In the genomic region with DNA sequence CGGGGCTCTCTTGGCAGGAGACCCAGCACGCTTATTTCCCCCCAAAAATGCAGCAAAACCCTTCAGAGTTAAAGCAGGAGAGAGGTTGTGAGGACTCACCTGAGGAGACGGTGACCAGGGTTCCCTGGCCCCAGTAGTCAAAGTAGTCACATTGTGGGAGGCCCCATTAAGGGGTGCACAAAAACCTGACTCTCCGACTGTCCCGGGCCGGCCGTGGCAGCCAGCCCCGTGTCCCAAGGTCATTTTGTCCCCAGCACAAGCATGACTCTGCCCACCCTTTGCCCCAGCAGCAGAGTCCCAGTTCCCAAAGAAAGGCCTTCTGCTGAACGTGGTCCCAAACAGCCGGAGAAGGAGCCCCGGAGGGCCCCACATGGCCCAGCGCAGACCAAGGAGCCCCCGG, we compare ENCODE assay signal across 17 cellular contexts.
A peak's percentile ranks its signal among the peaks of the same experiment; 100 is the strongest.
DNase-seq lines count a peak whose midpoint lies in the region; ATAC-seq and TF ChIP-seq lines count a peak whose summit lies in the region.
"Had no signal": no experiment of that assay in that cellular context is flagged by ENCODE, and none has a peak within 500 bp of the region (broad histone marks: within the 10 kb centered on the region; RNA-seq: fewer than 3 reads in every experiment).

No MANE protein-coding gene starts in this region.

- no peak overlapping the region for H3K4me3 ChIP-seq in SU-DHL-6 (ENCODE audit: insufficient read depth, low read length, poor library complexity, severe bottlenecking)
- H3K4me3 ChIP-seq in colonic mucosa, result no peak overlapping the region
- H3K4me3 ChIP-seq: dorsolateral prefrontal cortex, heart right ventricle, MG63 had no signal

- no peaks in the 10 kb centered on the region for H3K27me3 ChIP-seq in SU-DHL-6 (ENCODE audit: low read length)
- no peaks in the 10 kb centered on the region for H3K27me3 ChIP-seq in colonic mucosa
- H3K27me3 ChIP-seq: MG63 had no signal

- H3K4me2 ChIP-seq in SU-DHL-6 (ENCODE audit: low read depth, low read length, poor library complexity, severe bottlenecking), result no peak overlapping the region

- H3K27ac ChIP-seq in SU-DHL-6 (ENCODE audit: low read depth, low read length) (peak overlapping the region; percentile 97), colonic mucosa (no peak overlapping the region)
- H3K27ac ChIP-seq: dorsolateral prefrontal cortex, heart right ventricle, parathyroid adenoma had no signal

- peaks cover 38% of the 10 kb centered on the region for H3K4me1 Mint-ChIP-seq in activated T-cell treated with anti-CD3 and anti-CD28 coated beads, Interleukin-2, amount 50 U/mL, for 24 hours (ENCODE audit: low read depth)
- H3K4me1 Mint-ChIP-seq in stimulated activated naive CD8-positive, alpha-beta T cell treated with anti-CD3 and anti-CD28 coated beads, Interleukin-15, amount 100 ng/mL, for 72 hours, result peaks cover 66% of the 10 kb centered on the region

- peaks cover 28% of the 10 kb centered on the region for H3F3A ChIP-seq in SU-DHL-6 (ENCODE audit: insufficient read depth)

- no peaks in the 10 kb centered on the region for H3K9me3 Mint-ChIP-seq in activated T-cell treated with anti-CD3 and anti-CD28 coated beads, Interleukin-2, amount 50 U/mL, for 24 hours
- peaks cover 0 to 7% of the 10 kb centered on the region in 2 donors for H3K9me3 Mint-ChIP-seq in stimulated activated naive CD8-positive, alpha-beta T cell treated with anti-CD3 and anti-CD28 coated beads, Interleukin-15, amount 100 ng/mL, for 72 hours

- no peak for TF ChIP-seq CTCF in SU-DHL-6 (IDR thresholded peaks at IDR 0.05; ENCODE audit: insufficient read depth, low read length, poor library complexity, severe bottlenecking)
- no peak for TF ChIP-seq CTCF in colonic mucosa (IDR thresholded peaks at IDR 0.05)

- H3K36me3 ChIP-seq in SU-DHL-6 (ENCODE audit: low read length) (peaks cover 18% of the 10 kb centered on the region), colonic mucosa (no peaks in the 10 kb centered on the region)
- H3K36me3 ChIP-seq: heart right ventricle, MG63 had no signal

- H3K36me3 Mint-ChIP-seq in activated T-cell treated with anti-CD3 and anti-CD28 coated beads, Interleukin-2, amount 50 U/mL, for 24 hours (ENCODE audit: low read depth), result no peaks in the 10 kb centered on the region

- peak overlapping the region; percentile 71 for H3K27ac Mint-ChIP-seq in activated T-cell treated with anti-CD3 and anti-CD28 coated beads, Interleukin-2, amount 50 U/mL, for 24 hours
- H3K27ac Mint-ChIP-seq in stimulated activated naive CD8-positive, alpha-beta T cell treated with anti-CD3 and anti-CD28 coated beads, Interleukin-15, amount 100 ng/mL, for 72 hours, result peak overlapping the region; percentile 33 to 63

- H3K9me3 ChIP-seq in SU-DHL-6 (ENCODE audit: insufficient read depth, low read length) (no peaks in the 10 kb centered on the region), colonic mucosa (no peaks in the 10 kb centered on the region)
- H3K9me3 ChIP-seq: MG63 had no signal

- no peak for DNase-seq in activated T-cell treated with anti-CD3 and anti-CD28 coated beads, Interleukin-2, amount 50 U/mL, for 24 hours
- no peak for DNase-seq in activated T-cell treated with anti-CD3 and anti-CD28 coated beads, Interleukin-2, amount 50 U/mL, for 1 hour
- DNase-seq in iPS-NIHi11 (ENCODE audit: low spot score) (peak; percentile 1), GOT3 (lab: John Stamatoyannopoulos, UW) (no peak), colonic mucosa (no peak)
- no peak for DNase-seq in stimulated activated naive CD8-positive, alpha-beta T cell treated with anti-CD3 and anti-CD28 coated beads, Interleukin-15, amount 100 ng/mL, for 72 hours
- DNase-seq: COR-L47, kidney glomerular epithelial cell, MG63, NCI-H1930, NCI-H510A treated with DMSO at 0.1 percent for 48 hours had no signal

- H3K79me2 ChIP-seq in SU-DHL-6 (ENCODE audit: insufficient read depth, low read length), result peaks cover 22% of the 10 kb centered on the region
- H3K79me2 ChIP-seq: parathyroid adenoma had no signal

- H4K20me1 ChIP-seq in SU-DHL-6 (ENCODE audit: low read depth, low read length), result no peaks in the 10 kb centered on the region

- peaks cover 7% of the 10 kb centered on the region for H3K27me3 Mint-ChIP-seq in activated T-cell treated with anti-CD3 and anti-CD28 coated beads, Interleukin-2, amount 50 U/mL, for 24 hours
- H3K27me3 Mint-ChIP-seq in stimulated activated naive CD8-positive, alpha-beta T cell treated with anti-CD3 and anti-CD28 coated beads, Interleukin-15, amount 100 ng/mL, for 72 hours, result no peaks in the 10 kb centered on the region

- no peak overlapping the region for H2AFZ ChIP-seq in SU-DHL-6 (ENCODE audit: low read depth, low read length, severe bottlenecking)
- H2AFZ ChIP-seq: parathyroid adenoma had no signal

- no peak overlapping the region; the same call in 1 of the 2 replicates for H3K9ac ChIP-seq in SU-DHL-6 (ENCODE audit: low read length)
- no peak overlapping the region for H3K9ac ChIP-seq in colonic mucosa (ENCODE audit: low read depth in 2 of 2, low read length in 2 of 2)
- H3K9ac ChIP-seq: parathyroid adenoma had no signal

- no peaks in the 10 kb centered on the region for H3K9me2 ChIP-seq in SU-DHL-6 (replicated peaks; ENCODE audit: insufficient read depth, low read length)

- peak overlapping the region; percentile 52 for H3K4me3 Mint-ChIP-seq in activated T-cell treated with anti-CD3 and anti-CD28 coated beads, Interleukin-2, amount 50 U/mL, for 24 hours
- H3K4me3 Mint-ChIP-seq in stimulated activated naive CD8-positive, alpha-beta T cell treated with anti-CD3 and anti-CD28 coated beads, Interleukin-15, amount 100 ng/mL, for 72 hours, result peak overlapping the region in 1 of 2 donors; percentile 29

- H3K4me1 ChIP-seq in colonic mucosa, result no peaks in the 10 kb centered on the region
- H3K4me1 ChIP-seq: heart right ventricle, parathyroid adenoma had no signal

- no peak for ATAC-seq in stimulated activated naive CD8-positive, alpha-beta T cell treated with anti-CD3 and anti-CD28 coated beads, Interleukin-15, amount 100 ng/mL, for 72 hours
- no peak for ATAC-seq in GM19324 (IDR thresholded peaks at IDR 0.05; ENCODE audit: low FRiP score, unreplicated experiment)
- ATAC-seq: heart right ventricle, Panc1 had no signal

- intact Hi-C loops in colonic mucosa (cut with DNase I), result no loop called here
